ENCODE assay signal across 36 cellular contexts in the genomic region with DNA sequence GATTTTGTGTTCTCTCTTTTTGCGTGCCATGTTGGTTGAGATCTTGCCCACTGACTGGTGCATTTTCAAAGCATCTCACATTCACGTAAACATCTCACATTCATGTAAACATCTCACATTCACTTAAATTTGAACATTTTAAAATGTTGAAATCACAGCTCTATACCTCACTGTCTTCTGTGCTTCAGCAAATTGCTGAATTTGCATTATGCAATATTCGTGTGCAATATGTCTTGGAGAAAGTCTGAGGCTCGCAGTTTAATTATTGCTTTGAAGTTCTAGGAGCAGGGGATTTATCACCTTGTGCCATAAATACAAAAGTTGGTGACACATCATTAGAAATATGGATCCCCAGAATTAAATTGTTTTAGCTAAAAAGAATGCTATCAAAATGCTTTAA. TPM values are rescaled to one million over a fixed set of nuclear protein-coding genes. Genes with fewer than 3 reads are reported as not detected.
"Had no signal": no experiment of that assay in that cellular context is flagged by ENCODE, and none has a peak within 500 bp of the region (broad histone marks: within the 10 kb centered on the region; RNA-seq: fewer than 3 reads in every experiment).

No MANE protein-coding gene starts in this region.

- H3K27me3 ChIP-seq: MG63 had no signal

- H3K36me3 ChIP-seq: MG63 had no signal

- H3K9me3 ChIP-seq: MG63 had no signal

- DNase-seq: Karpas-422, Kasumi-1, MG63, MM.1S, MV-4-11, NCI-H1048, NCI-H1092, NCI-H1092 treated with DMSO at 0.1 percent for 48 hours, NCI-H1105, NCI-H1105 treated with DMSO at 0.1 percent for 48 hours, NCI-H1417, NCI-H1417 treated with DMSO at 0.1 percent for 48 hours, NCI-H1436, NCI-H1436 treated with DMSO at 0.1 percent for 48 hours, NCI-H146, NCI-H1694, NCI-H1694 treated with DMSO at 0.1 percent for 48 hours, NCI-H187, NCI-H187 treated with DMSO at 0.1 percent for 48 hours, NCI-H1930, NCI-H2029, NCI-H2029 treated with DMSO at 0.1 percent for 48 hours, NCI-H2081, NCI-H2081 treated with DMSO at 0.1 percent for 48 hours, NCI-H2107, NCI-H2171, NCI-H2171 treated with DMSO at 0.1 percent for 48 hours, NCI-H2227 treated with DMSO at 0.1 percent for 48 hours, NCI-H226, NCI-H345, NCI-H446, NCI-H446 treated with DMSO at 0.1 percent for 48 hours, NCI-H510A treated with DMSO at 0.1 percent for 48 hours, NCI-H524, NCI-H524 treated with DMSO at 0.1 percent for 48 hours had no signal

- H3K4me3 ChIP-seq: MG63 had no signal

RNA-seq across cellular contexts. Expression of a gene that starts 42.6 kb away (rescaled TPM):
- total RNA-seq: NCI-H460 had no signal
